ENCODE assay signal across 20 cellular contexts in genomic region chr6:10138917-10139316, GRCh38.
A peak's percentile ranks its signal among the peaks of the same experiment; 100 is the strongest.
DNase-seq lines count a peak whose midpoint lies in the region; ATAC-seq and TF ChIP-seq lines count a peak whose summit lies in the region.
"Had no signal": no experiment of that assay in that cellular context is flagged by ENCODE, and none has a peak within 500 bp of the region (broad histone marks: within the 10 kb centered on the region; RNA-seq: fewer than 3 reads in every experiment).

No MANE protein-coding gene starts in this region.

- no peaks in the 10 kb centered on the region for H3K4me1 Mint-ChIP-seq in natural killer cell

- H3K36me3 ChIP-seq in BE2C = no peaks in the 10 kb centered on the region

- H3K36me3 Mint-ChIP-seq in natural killer cell = no peaks in the 10 kb centered on the region
- H3K36me3 Mint-ChIP-seq: activated CD4-positive, alpha-beta memory T cell treated with anti-CD3 and anti-CD28 coated beads for 36 hours; activated naive CD4-positive, alpha-beta T cell treated with anti-CD3 and anti-CD28 coated beads, Interleukin-2, amount 50 U/mL, for 72 hours had no signal

- no peaks in the 10 kb centered on the region for H3K27me3 Mint-ChIP-seq in natural killer cell (ENCODE audit: low read depth in 2 of 2)
- H3K27me3 Mint-ChIP-seq: activated CD4-positive, alpha-beta memory T cell treated with anti-CD3 and anti-CD28 coated beads for 36 hours; activated T-cell treated with anti-CD3 and anti-CD28 coated beads, Interleukin-2, amount 50 U/mL, for 24 hours had no signal

- H3K4me1 ChIP-seq in BE2C = no peaks in the 10 kb centered on the region
- H3K4me1 ChIP-seq: Caco-2 had no signal

- H3K9me3 Mint-ChIP-seq in natural killer cell = peaks cover 2 to 4% of the 10 kb centered on the region in 2 donors
- H3K9me3 Mint-ChIP-seq: activated CD4-positive, alpha-beta memory T cell treated with anti-CD3 and anti-CD28 coated beads for 36 hours; activated T-cell treated with anti-CD3 and anti-CD28 coated beads, Interleukin-2, amount 50 U/mL, for 24 hours had no signal

- H3K9me3 ChIP-seq in BE2C = no peaks in the 10 kb centered on the region
- H3K9me3 ChIP-seq: Caco-2, mucosa of descending colon had no signal

- no peak overlapping the region for H3K27ac Mint-ChIP-seq in natural killer cell
- H3K27ac Mint-ChIP-seq: activated CD4-positive, alpha-beta memory T cell treated with anti-CD3 and anti-CD28 coated beads for 36 hours; activated naive CD4-positive, alpha-beta T cell treated with anti-CD3 and anti-CD28 coated beads, Interleukin-2, amount 50 U/mL, for 72 hours; activated T-cell treated with anti-CD3 and anti-CD28 coated beads, Interleukin-2, amount 50 U/mL, for 24 hours had no signal

- H3K27me3 ChIP-seq in BE2C = no peaks in the 10 kb centered on the region

- no peak overlapping the region for H3K4me3 ChIP-seq in BE2C (ENCODE audit: low read depth, low read length)
- H3K4me3 ChIP-seq: mucosa of descending colon had no signal

- H3K4me3 Mint-ChIP-seq in natural killer cell = no peak overlapping the region
- H3K4me3 Mint-ChIP-seq: activated CD4-positive, alpha-beta memory T cell treated with anti-CD3 and anti-CD28 coated beads for 36 hours; activated T-cell treated with anti-CD3 and anti-CD28 coated beads, Interleukin-2, amount 50 U/mL, for 24 hours; H9 had no signal

- DNase-seq in EH (ENCODE audit: low read depth) (peak; percentile 96), LHCN-M2 (ENCODE audit: low read depth) (peak; percentile 54), T1000 (lab: John Stamatoyannopoulos, UW) (peak; percentile 48), iris pigment epithelial cell (ENCODE audit: low read depth) (peak; percentile 91), BE2C (no peak), natural killer cell (no peak)
- DNase-seq: activated CD4-positive, alpha-beta memory T cell treated with anti-CD3 and anti-CD28 coated beads for 36 hours; activated T-cell treated with anti-CD3 and anti-CD28 coated beads, Interleukin-2, amount 50 U/mL, for 24 hours; Caco-2; GF-D8; H9; hippocampal formation; mucosa of descending colon; NCI-H1436; NCI-H510A treated with DMSO at 0.1 percent for 48 hours; stimulated activated CD4-positive, alpha-beta T cell treated with anti-CD3 and anti-CD28 coated beads, Interleukin-4, amount 100 ng/mL, for 24 hours; stimulated activated CD8-positive, alpha-beta memory T cell treated with anti-CD3 and anti-CD28 coated beads, Interleukin-4, amount 100 ng/mL, for 48 hours had no signal

- intact Hi-C loops in natural killer cell (cut with micrococcal nuclease) = no loop called here

- ATAC-seq in HG02870 (IDR thresholded peaks at IDR 0.05; ENCODE audit: unreplicated experiment) (no peak), natural killer cell (no peak), GM21390 (IDR thresholded peaks at IDR 0.05; ENCODE audit: unreplicated experiment) (no peak)
- ATAC-seq: activated naive CD4-positive, alpha-beta T cell treated with anti-CD3 and anti-CD28 coated beads, Interleukin-2, amount 50 U/mL, for 72 hours; mucosa of descending colon had no signal

- TF ChIP-seq CTCF in BE2C (IDR thresholded peaks at IDR 0.05; ENCODE audit: low read depth, low read length) (no peak), natural killer cell (IDR thresholded peaks at IDR 0.05) (no peak)

Comparison
In these comparisons a context has a peak if more than half of its experiments do, and no peak if none do; other contexts are left out.
1. DNase-seq: peak in EH (single experiment), LHCN-M2 (single experiment), T1000 (single experiment) and iris pigment epithelial cell (single experiment); none in BE2C (single experiment) and natural killer cell (single experiment).